ENCODE assay signal across 9 cellular contexts in the genomic region with DNA sequence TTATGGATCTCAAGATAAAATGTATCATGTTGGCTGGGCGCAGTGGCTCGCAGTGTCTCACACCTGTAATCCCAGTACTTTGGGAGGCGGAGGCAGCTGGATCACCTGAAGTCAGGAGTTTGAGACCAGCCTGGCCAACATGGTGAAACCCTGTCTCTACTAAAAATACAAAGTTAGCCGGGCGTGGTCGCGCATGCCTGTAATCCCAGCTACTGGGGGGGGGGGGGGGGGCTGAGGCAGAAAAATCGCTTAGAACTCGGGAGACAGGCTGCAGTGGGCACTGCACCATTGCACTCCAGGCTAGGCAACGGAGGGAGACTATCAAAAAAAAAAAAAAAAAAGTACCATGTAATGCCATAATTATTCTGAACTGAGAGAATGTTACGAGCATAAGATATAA. TPM values are rescaled to one million over a fixed set of nuclear protein-coding genes. Genes with fewer than 3 reads are reported as not detected.
DNase-seq lines count a peak whose midpoint lies in the region; ATAC-seq, FAIRE-seq and TF ChIP-seq lines count a peak whose summit lies in the region.
"Had no signal": no experiment of that assay in that cellular context is flagged by ENCODE, and none has a peak within 500 bp of the region (broad histone marks: within the 10 kb centered on the region; RNA-seq: fewer than 3 reads in every experiment).

No MANE protein-coding gene starts in this region.

- H3K9me3 ChIP-seq in A549 (no peaks in the 10 kb centered on the region), mesodermal cell (ENCODE audit: control insufficient read depth, low read length) (no peaks in the 10 kb centered on the region)
- H3K9me3 ChIP-seq: thyroid gland had no signal

- no peak overlapping the region; a peak in 1 of 6 replicates for H3K27ac ChIP-seq in A549
- H3K27ac ChIP-seq in mesodermal cell (ENCODE audit: low read depth, low read length, severe bottlenecking) = no peak overlapping the region

- H3K4me2 ChIP-seq in A549 = peak overlapping the region; percentile 84

- in situ Hi-C loops in astrocyte of the spinal cord (cut with HindIII; ENCODE audit: low sequenced_read_pairs) = no loop called here

- 64% methylated on average over 5 of the region's 11 CpGs for WGBS in A549 (ENCODE audit: missing lambda C conversion rate)
- WGBS in mesodermal cell (ENCODE audit: insufficient coverage in 2 of 2), 2 experiments = no CpG with 5 or more reads among the region's 11 CpGs

- POLR2A ChIA-PET in A549 (lab: Yijun Ruan, JAX) (interaction anchor here (0.6 to 0.7 kb wide), 2 partner anchors 66 to 1859 kb away, joined by 4 to 7 read pairs; no protein-coding TSS in a partner anchor), HEK293T (lab: Yijun Ruan, JAX) (interaction anchor here (1.3 kb wide), 1 partner anchor 32 kb away, joined by 3 read pairs; no protein-coding TSS in a partner anchor)

- H3K4me1 ChIP-seq in A549 (peaks cover 44% of the 10 kb centered on the region; the same call in 2 of the 3 replicates), mesodermal cell (ENCODE audit: control insufficient read depth, insufficient read depth, low read length, poor library complexity, severe bottlenecking) (no peaks in the 10 kb centered on the region)
- H3K4me1 ChIP-seq: thyroid gland had no signal

- peaks cover 47% of the 10 kb centered on the region for H3K36me3 ChIP-seq in mesodermal cell (ENCODE audit: control insufficient read depth, insufficient read depth, low read length)

- TF ChIP-seq POLR2A in A549 (IDR thresholded peaks at IDR 0.05; ENCODE audit: low read length) = no peak

- DNase-seq in A549 (ENCODE audit: low read depth in 1 of 2, low spot score in 1 of 2) = no peak
- no peak for DNase-seq in HEK293T (ENCODE audit: extremely low spot score)
- DNase-seq in astrocyte of the spinal cord (ENCODE audit: low read depth, low spot score) = no peak
- DNase-seq in NCI-H345 treated with DMSO at 0.1 percent for 48 hours (lab: John Stamatoyannopoulos, UW; ENCODE audit: unreplicated experiment) = no peak
- DNase-seq in SIG-M5 (lab: John Stamatoyannopoulos, UW) = no peak

- no peak for FAIRE-seq in A549 (lab: Jason Lieb, UNC)

- no peak for TF ChIP-seq RAD21 in A549 (conservative IDR thresholded peaks at IDR 0.05 in 1 of 2, IDR thresholded peaks at IDR 0.05 in 1 of 2)

- ATAC-seq in A549 (no peak), GM21737 (IDR thresholded peaks at IDR 0.05; ENCODE audit: unreplicated experiment) (no peak), GM21786 (IDR thresholded peaks at IDR 0.05; ENCODE audit: unreplicated experiment) (no peak)

- CTCF ChIA-PET in A549 (lab: Yijun Ruan, JAX) (no interaction called here), HEK293T (lab: Yijun Ruan, JAX) (no interaction called here)

- H3K4me3 ChIP-seq in A549 = peak overlapping the region; percentile 71
- peak overlapping the region; percentile 66 for H3K4me3 ChIP-seq in astrocyte of the spinal cord (ENCODE audit: low read depth, low read length)
- peak overlapping the region; percentile 69 for H3K4me3 ChIP-seq in mesodermal cell (ENCODE audit: extremely low read depth, insufficient read depth, low read length, poor library complexity, severe bottlenecking)

- TF ChIP-seq EP300 in A549 (IDR thresholded peaks at IDR 0.05) = no peak

- no peak for TF ChIP-seq CTCF in A549 (IDR thresholded peaks at IDR 0.05)
- TF ChIP-seq CTCF in astrocyte of the spinal cord (IDR thresholded peaks at IDR 0.05; ENCODE audit: low read depth, low read length) = no peak

TF ChIP-seq in A549, 52 proteins besides CTCF, POLR2A, EP300 and RAD21:
- no peak for TF ChIP-seq NFE2L2 (conservative IDR thresholded peaks at IDR 0.05; ENCODE audit: low read length)
- TF ChIP-seq RFX5 (IDR thresholded peaks at IDR 0.05) = no peak
- TF ChIP-seq, protein P1, sequence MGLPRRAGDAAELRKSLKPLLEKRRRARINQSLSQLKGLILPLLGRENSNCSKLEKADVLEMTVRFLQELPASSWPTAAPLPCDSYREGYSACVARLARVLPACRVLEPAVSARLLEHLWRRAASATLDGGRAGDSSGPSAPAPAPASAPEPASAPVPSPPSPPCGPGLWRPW (IDR thresholded peaks at IDR 0.05) = no peak
- no peak for TF ChIP-seq CHD4 (IDR thresholded peaks at IDR 0.05; ENCODE audit: borderline replicate concordance)
- TF ChIP-seq GATA3 (IDR thresholded peaks at IDR 0.05; ENCODE audit: borderline replicate concordance) = no peak
- TF ChIP-seq ZC3H11A (IDR thresholded peaks at IDR 0.05) = no peak
- no peak for TF ChIP-seq RNF2 (IDR thresholded peaks at IDR 0.05; ENCODE audit: borderline replicate concordance, low read depth)
- no peak for TF ChIP-seq HEYL (CRISPR knock-in tag; IDR thresholded peaks at IDR 0.05)

TF ChIP-seq in HEK293T, 16 proteins besides CTCF, POLR2A, EP300 and RAD21:
- TF ChIP-seq HDGF (IDR thresholded peaks at IDR 0.05; ENCODE audit: borderline replicate concordance) (no peak), ZNF384 (IDR thresholded peaks at IDR 0.05) (0 out of 2 replicates have a peak, but pooled peaks have one; percentile 12)
- TF ChIP-seq, protein P2, sequence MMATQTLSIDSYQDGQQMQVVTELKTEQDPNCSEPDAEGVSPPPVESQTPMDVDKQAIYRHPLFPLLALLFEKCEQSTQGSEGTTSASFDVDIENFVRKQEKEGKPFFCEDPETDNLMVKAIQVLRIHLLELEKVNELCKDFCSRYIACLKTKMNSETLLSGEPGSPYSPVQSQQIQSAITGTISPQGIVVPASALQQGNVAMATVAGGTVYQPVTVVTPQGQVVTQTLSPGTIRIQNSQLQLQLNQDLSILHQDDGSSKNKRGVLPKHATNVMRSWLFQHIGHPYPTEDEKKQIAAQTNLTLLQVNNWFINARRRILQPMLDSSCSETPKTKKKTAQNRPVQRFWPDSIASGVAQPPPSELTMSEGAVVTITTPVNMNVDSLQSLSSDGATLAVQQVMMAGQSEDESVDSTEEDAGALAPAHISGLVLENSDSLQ (IDR thresholded peaks at IDR 0.05) = no peak
TF ChIP-seq in HEK293T: peak in this region for 1.

RNA-seq across cellular contexts. Expression of a gene that starts 2.1 kb away (rescaled TPM):
- 220 and 278 TPM in 2 replicates for polyA plus RNA-seq in A549 (2011; rRNA removed)
- 131 and 141 TPM in 2 replicates for polyA plus RNA-seq in A549 (2012; cell fraction: cytosol; rRNA removed)
- polyA plus RNA-seq in A549 (2012; cell fraction: nucleus; rRNA removed) = 114 and 217 TPM in 2 replicates
- polyA plus RNA-seq in A549 (2017; fragmentation: RNase III; extraction: RNeasy Plus Mini Kit Qiagen cat#74134 plus additional on column Dnase treatment) = 333 to 337 TPM (median 337 TPM) in 3 replicates
- polyA minus RNA-seq in A549 (2011; rRNA and poly(A)+ RNA removed) = 117 TPM in 2 replicates
- polyA plus RNA-seq in mesodermal cell (2013, experiment 1 of 2) = 323 TPM
- polyA plus RNA-seq in mesodermal cell (2013, experiment 2 of 2) = 346 TPM
